In genomic region chr11:77143405-77144020, GRCh38 we compare ENCODE assay signal across 29 cellular contexts. TPM values are rescaled to one million over a fixed set of nuclear protein-coding genes. Genes with fewer than 3 reads are reported as not detected.
"Had no signal": no experiment of that assay in that cellular context is flagged by ENCODE, and none has a peak within 500 bp of the region (broad histone marks: within the 10 kb centered on the region; RNA-seq: fewer than 3 reads in every experiment).

No MANE protein-coding gene starts in this region.

- H3K36me3 Mint-ChIP-seq: activated naive CD8-positive, alpha-beta T cell treated with anti-CD3 and anti-CD28 coated beads, Interleukin-2, amount 10 ng/mL, durations not matched to agents 7 days and 5 days had no signal

- H3K36me3 ChIP-seq: adrenal gland, Peyer's patch, SJSA1 had no signal

- H3K27ac Mint-ChIP-seq: activated CD8-positive, alpha-beta T cell treated with anti-CD3 and anti-CD28 coated beads, Interleukin-2, amount 10 ng/mL, durations not matched to agents 7 days and 5 days; activated naive CD8-positive, alpha-beta T cell treated with anti-CD3 and anti-CD28 coated beads, Interleukin-2, amount 10 ng/mL, durations not matched to agents 7 days and 5 days had no signal

- H3K27ac ChIP-seq: adrenal gland, Peyer's patch, RWPE1, SJSA1 had no signal

- H3K4me1 ChIP-seq: SJSA1 had no signal

- DNase-seq: activated CD4-positive, alpha-beta T cell treated with anti-CD3 and anti-CD28 coated beads for 4 hours; activated CD8-positive, alpha-beta memory T cell treated with anti-CD3 and anti-CD28 coated beads, Interleukin-2, amount 50 U/mL, for 48 hours; activated CD8-positive, alpha-beta T cell treated with anti-CD3 and anti-CD28 coated beads, Interleukin-2, amount 10 ng/mL, durations not matched to agents 7 days and 5 days; activated effector memory CD4-positive, alpha-beta T cell treated with Interleukin-2 at 50 U/mL for 16 hours; activated naive CD4-positive, alpha-beta T cell treated with Interleukin-2 at 50 U/mL for 16 hours; activated naive CD8-positive, alpha-beta T cell treated with anti-CD3 and anti-CD28 coated beads, Interleukin-2, amount 10 ng/mL, durations not matched to agents 7 days and 5 days; activated T-cell treated with anti-CD3 and anti-CD28 coated beads, Interleukin-2, amount 50 U/mL, for 1 hour; adrenal gland; anterior cingulate cortex; caudate nucleus; KG1; NCI-H1092 treated with DMSO at 0.1 percent for 48 hours; NCI-H1417 treated with DMSO at 0.1 percent for 48 hours; NCI-H1694; NCI-H2029; NCI-H2107; NCI-H226; NCI-H526 treated with DMSO at 0.1 percent for 48 hours; NCI-H82; Peyer's patch; SHP77; SW 1271 had no signal

- H3K4me3 ChIP-seq: adrenal gland, Peyer's patch, SJSA1 had no signal

- H3K4me3 Mint-ChIP-seq: activated CD8-positive, alpha-beta T cell treated with anti-CD3 and anti-CD28 coated beads, Interleukin-2, amount 10 ng/mL, durations not matched to agents 7 days and 5 days; activated naive CD8-positive, alpha-beta T cell treated with anti-CD3 and anti-CD28 coated beads, Interleukin-2, amount 10 ng/mL, durations not matched to agents 7 days and 5 days had no signal

- H3K9me3 ChIP-seq: adrenal gland, Peyer's patch, SJSA1 had no signal

- ATAC-seq: activated CD4-positive, CD25-positive, alpha-beta regulatory T cell treated with anti-CD3 and anti-CD28 coated beads, Interleukin-2, amount 50 U/mL, for 24 hours; activated CD8-positive, alpha-beta T cell treated with anti-CD3 and anti-CD28 coated beads, Interleukin-2, amount 10 ng/mL, durations not matched to agents 7 days and 5 days; SK-N-SH treated with all-trans-retinoic acid at 6 μM for 48 hours had no signal

- H3K9me3 Mint-ChIP-seq: activated naive CD8-positive, alpha-beta T cell treated with anti-CD3 and anti-CD28 coated beads, Interleukin-2, amount 10 ng/mL, durations not matched to agents 7 days and 5 days had no signal

- H3K27me3 ChIP-seq: adrenal gland, Peyer's patch, SJSA1 had no signal

RNA-seq across cellular contexts. Expression of gene MYO7A, which starts 15.5 kb away (rescaled TPM):
- total RNA-seq: activated CD8-positive, alpha-beta T cell treated with anti-CD3 and anti-CD28 coated beads, Interleukin-2, amount 10 ng/mL, durations not matched to agents 7 days and 5 days; M059J; SJSA1 had no signal

RNA-seq across cellular contexts. Expression of gene OMP, which starts 40.9 kb away (rescaled TPM):
- total RNA-seq: activated CD8-positive, alpha-beta T cell treated with anti-CD3 and anti-CD28 coated beads, Interleukin-2, amount 10 ng/mL, durations not matched to agents 7 days and 5 days; activated naive CD8-positive, alpha-beta T cell treated with anti-CD3 and anti-CD28 coated beads, Interleukin-2, amount 10 ng/mL, durations not matched to agents 7 days and 5 days; M059J; NCI-H460; SJSA1; T-helper 1 cell treated with Interleukin-12 subunit alpha and Interleukin-12 subunit beta and Interleukin-4 antibody, amounts not matched to agents 30 ng/mL and 1 ng/mL, for 36 hours had no signal
